8 cellular contexts compared by ENCODE assay signal in the genomic region with DNA sequence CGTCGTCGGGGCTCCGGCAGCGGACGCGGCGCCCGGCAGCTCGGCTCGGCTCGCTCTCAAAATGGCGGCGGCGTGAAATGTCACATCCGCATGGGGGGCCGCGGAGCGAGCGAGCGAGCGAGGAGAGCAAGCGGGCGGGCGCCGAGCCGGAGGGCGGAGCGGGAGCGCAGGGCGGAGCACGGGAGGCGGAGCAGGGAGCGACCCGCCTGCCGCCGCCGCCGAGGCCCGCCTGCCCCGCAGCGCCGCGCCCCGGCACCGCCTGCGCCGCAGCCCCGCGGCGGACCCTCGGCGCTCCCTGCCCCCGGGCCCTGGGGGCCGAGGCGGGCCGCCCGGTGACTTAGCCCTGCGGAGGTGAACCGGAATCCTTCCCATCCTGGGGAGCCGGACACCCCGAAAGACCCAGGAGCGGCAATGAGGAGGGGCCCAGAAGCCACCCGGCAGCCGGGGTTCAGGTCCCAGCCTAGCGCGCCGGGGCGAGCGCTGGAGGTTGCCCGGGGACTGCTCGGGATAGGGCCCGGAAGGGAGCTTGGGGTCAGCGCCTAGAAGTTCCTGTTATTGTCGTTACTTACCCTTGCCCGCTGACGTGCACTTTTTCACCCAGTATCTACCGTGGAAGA. TPM values are rescaled to one million over a fixed set of nuclear protein-coding genes. Genes with fewer than 3 reads are reported as not detected.
DNase-seq lines count a peak whose midpoint lies in the region; ATAC-seq and TF ChIP-seq lines count a peak whose summit lies in the region.

A gene (minus strand): TSS at position 82 of the 617 bp plus-strand sequence. CDS start 621 bp downstream, outside the sequence.

- peaks cover 27 to 60% (median 52%) of the 10 kb centered on the region in 4 donors for H3K4me1 ChIP-seq in transverse colon

- TF ChIP-seq CTCF in SU-DHL-6 (IDR thresholded peaks at IDR 0.05; ENCODE audit: insufficient read depth, low read length, poor library complexity, severe bottlenecking) (no peak), transverse colon (IDR thresholded peaks at IDR 0.05) (no peak)

- peak within 1 kb of the TSS; percentile 74 for H2AFZ ChIP-seq in SU-DHL-6 (ENCODE audit: low read depth, low read length, severe bottlenecking)

- peak within 1 kb of the TSS; percentile 93 for H3K27ac Mint-ChIP-seq in activated naive CD8-positive, alpha-beta T cell treated with anti-CD3 and anti-CD28 coated beads, Interleukin-2, amount 10 ng/mL, durations not matched to agents 7 days and 5 days

- TF ChIP-seq EP300 in transverse colon (IDR thresholded peaks at IDR 0.05; ENCODE audit: low read depth): no peak

- in situ Hi-C loops in transverse colon (cut with MboI; ENCODE audit: low pct_ligation_motif_present in 1 of 4, low pct_unique_long_range_greater_than_20kb in 1 of 4, low sequenced_read_pairs in 3 of 4): no loop called here

- peak within 1 kb of the TSS; percentile 85 for H3K9ac ChIP-seq in SU-DHL-6 (ENCODE audit: low read length)

- TF ChIP-seq POLR2A in GM10847 (IDR thresholded peaks at IDR 0.05; ENCODE audit: extremely low read depth, insufficient read length) (peak; percentile 65), transverse colon (IDR thresholded peaks at IDR 0.05) (peak; percentile 48)

- peaks cover 34% of the 10 kb centered on the region for H3F3A ChIP-seq in SU-DHL-6 (ENCODE audit: insufficient read depth)

- peaks cover 5% of the 10 kb centered on the region; the same call in 1 of the 2 replicates for H4K20me1 ChIP-seq in SU-DHL-6 (ENCODE audit: low read depth, low read length)

- peak; percentile 83 for DNase-seq in NCI-H1092 (lab: John Stamatoyannopoulos, UW)
- peak; percentile 95 for DNase-seq in activated naive CD8-positive, alpha-beta T cell treated with anti-CD3 and anti-CD28 coated beads, Interleukin-2, amount 10 ng/mL, durations not matched to agents 7 days and 5 days
- peak; percentile 97 for DNase-seq in Right ventricle myocardium superior
- peak; percentile 75 for DNase-seq in pons (ENCODE audit: low spot score)
- DNase-seq in transverse colon: peak; percentile 94

- peaks cover 44% of the 10 kb centered on the region for H3K79me2 ChIP-seq in SU-DHL-6 (ENCODE audit: insufficient read depth, low read length)

- peak within 1 kb of the TSS; percentile 93 for H3K4me3 Mint-ChIP-seq in activated naive CD8-positive, alpha-beta T cell treated with anti-CD3 and anti-CD28 coated beads, Interleukin-2, amount 10 ng/mL, durations not matched to agents 7 days and 5 days

- H3K9me3 Mint-ChIP-seq in activated naive CD8-positive, alpha-beta T cell treated with anti-CD3 and anti-CD28 coated beads, Interleukin-2, amount 10 ng/mL, durations not matched to agents 7 days and 5 days: no peaks in the 10 kb centered on the region

- H3K36me3 ChIP-seq in SU-DHL-6 (ENCODE audit: low read length) (no peaks in the 10 kb centered on the region), transverse colon (no peaks in the 10 kb centered on the region)

- H3K4me3 ChIP-seq in SU-DHL-6 (ENCODE audit: insufficient read depth, low read length, poor library complexity, severe bottlenecking) (peak within 1 kb of the TSS; percentile 63), transverse colon (peak within 1 kb of the TSS; percentile 76 to 96 (median 87))

- peaks cover 11% of the 10 kb centered on the region for H3K27me3 Mint-ChIP-seq in activated naive CD8-positive, alpha-beta T cell treated with anti-CD3 and anti-CD28 coated beads, Interleukin-2, amount 10 ng/mL, durations not matched to agents 7 days and 5 days

- peak within 1 kb of the TSS; percentile 81 for H3K4me2 ChIP-seq in SU-DHL-6 (ENCODE audit: low read depth, low read length, poor library complexity, severe bottlenecking)

- H3K9me3 ChIP-seq in SU-DHL-6 (ENCODE audit: insufficient read depth, low read length) (no peaks in the 10 kb centered on the region), transverse colon (no peaks in the 10 kb centered on the region)

- POLR2A ChIA-PET in activated naive CD8-positive, alpha-beta T cell treated with anti-CD3 and anti-CD28 coated beads, Interleukin-2, amount 10 ng/mL, durations not matched to agents 7 days and 5 days (lab: Charles Lee): interaction anchor here (0.7 to 1.5 kb wide), 3 partner anchors 27 to 127 kb away, joined by 3 to 21 read pairs (median 3); a partner anchor contains a TSS

- H3K27me3 ChIP-seq in SU-DHL-6 (ENCODE audit: low read length) (no peaks in the 10 kb centered on the region), transverse colon (no peaks in the 10 kb centered on the region)

- 1% methylated on average over 72 of the region's 78 CpGs; no CpG with 5 or more reads in 1 of the 2 donors for WGBS in transverse colon (ENCODE audit: low coverage in 1 of 2), 2 donors

- intact Hi-C loops in Right ventricle myocardium superior (cut with DNase I) (no loop called here), transverse colon (cut with DNase I; ENCODE audit: low total_unique reads) (no loop called here)

- peak within 1 kb of the TSS; percentile 90 for H3K27ac ChIP-seq in SU-DHL-6 (ENCODE audit: low read depth, low read length)
- peak within 1 kb of the TSS; percentile 92 to 94 (median 93) for H3K27ac ChIP-seq in transverse colon

- H3K9me2 ChIP-seq in SU-DHL-6 (replicated peaks; ENCODE audit: insufficient read depth, low read length): no peaks in the 10 kb centered on the region

- peak; percentile 78 for ATAC-seq in HG02623 (IDR thresholded peaks at IDR 0.05; ENCODE audit: unreplicated experiment)
- peak; percentile 90 for ATAC-seq in activated naive CD8-positive, alpha-beta T cell treated with anti-CD3 and anti-CD28 coated beads, Interleukin-2, amount 10 ng/mL, durations not matched to agents 7 days and 5 days (ENCODE audit: low read depth)
- ATAC-seq in Right ventricle myocardium superior (ENCODE audit: poor library complexity): peak; percentile 95

- peaks cover 39% of the 10 kb centered on the region for H3K4me1 Mint-ChIP-seq in activated naive CD8-positive, alpha-beta T cell treated with anti-CD3 and anti-CD28 coated beads, Interleukin-2, amount 10 ng/mL, durations not matched to agents 7 days and 5 days

- H3K36me3 Mint-ChIP-seq in activated naive CD8-positive, alpha-beta T cell treated with anti-CD3 and anti-CD28 coated beads, Interleukin-2, amount 10 ng/mL, durations not matched to agents 7 days and 5 days: peaks cover 11% of the 10 kb centered on the region

RNA-seq across cellular contexts. Expression of the gene that starts here (rescaled TPM):
- total RNA-seq in activated naive CD8-positive, alpha-beta T cell treated with anti-CD3 and anti-CD28 coated beads, Interleukin-2, amount 10 ng/mL, durations not matched to agents 7 days and 5 days: 100 to 1,000 TPM; 153 to 162 TPM
- total RNA-seq in Right ventricle myocardium superior (62.4 TPM), transverse colon (100 to 1,000 TPM in 3 of 4 donors, 10 to 100 TPM in 1; 72.9 to 419 (median 158) TPM)

Comparison
In these comparisons a context has a peak if more than half of its experiments do, and no peak if none do; other contexts are left out.
1. Peak in every context shown above with its lines: DNase-seq, ATAC-seq, H3K4me3 ChIP-seq and H3K27ac ChIP-seq.